ENCODE assay signal across 2 cellular contexts in genomic region chr1:230135726-230136125, GRCh38.
A peak's percentile ranks its signal among the peaks of the same experiment; 100 is the strongest.
TF ChIP-seq lines count a peak whose summit lies in the region.

No MANE protein-coding gene starts in this region.

TF ChIP-seq in WTC11, 78 proteins besides CTCF, POLR2A, EP300 and RAD21:
- TF ChIP-seq ZNF121 (CRISPR knock-in tag; IDR thresholded peaks at IDR 0.05): peak; percentile 61; the same call in 1 of the 2 replicates
- TF ChIP-seq ZNF423 (CRISPR knock-in tag; IDR thresholded peaks at IDR 0.05): no peak
- TF ChIP-seq TEAD1 (CRISPR knock-in tag; IDR thresholded peaks at IDR 0.05): no peak
TF ChIP-seq in WTC11: peak in this region for 1.

TF ChIP-seq in H1, 55 proteins besides CTCF, POLR2A, EP300 and RAD21:
- TF ChIP-seq RBBP5 (IDR thresholded peaks at IDR 0.05; ENCODE audit: borderline replicate concordance, low read depth, low read length): no peak
- no peak for TF ChIP-seq NRF1 (IDR thresholded peaks at IDR 0.05; ENCODE audit: low read depth, low read length)
- no peak for TF ChIP-seq SP1 (IDR thresholded peaks at IDR 0.05; ENCODE audit: low read depth, low read length)
- TF ChIP-seq TEAD4 (IDR thresholded peaks at IDR 0.05; ENCODE audit: low read depth, low read length): no peak
- TF ChIP-seq KDM5A (IDR thresholded peaks at IDR 0.05; ENCODE audit: low read length): no peak
- no peak for TF ChIP-seq YY1 (IDR thresholded peaks at IDR 0.05; ENCODE audit: low read depth, low read length)
- no peak for TF ChIP-seq BCL11A (IDR thresholded peaks at IDR 0.05; ENCODE audit: low read depth in 2 of 2, low read length in 2 of 2)
- no peak for TF ChIP-seq SIRT6 (IDR thresholded peaks at IDR 0.05; ENCODE audit: low read length)
- TF ChIP-seq NANOG (IDR thresholded peaks at IDR 0.05; ENCODE audit: insufficient read depth, low read depth, low read length, poor library complexity, severe bottlenecking): no peak
- TF ChIP-seq SUZ12 (IDR thresholded peaks at IDR 0.05; ENCODE audit: low read length): no peak
